In the genomic region with DNA sequence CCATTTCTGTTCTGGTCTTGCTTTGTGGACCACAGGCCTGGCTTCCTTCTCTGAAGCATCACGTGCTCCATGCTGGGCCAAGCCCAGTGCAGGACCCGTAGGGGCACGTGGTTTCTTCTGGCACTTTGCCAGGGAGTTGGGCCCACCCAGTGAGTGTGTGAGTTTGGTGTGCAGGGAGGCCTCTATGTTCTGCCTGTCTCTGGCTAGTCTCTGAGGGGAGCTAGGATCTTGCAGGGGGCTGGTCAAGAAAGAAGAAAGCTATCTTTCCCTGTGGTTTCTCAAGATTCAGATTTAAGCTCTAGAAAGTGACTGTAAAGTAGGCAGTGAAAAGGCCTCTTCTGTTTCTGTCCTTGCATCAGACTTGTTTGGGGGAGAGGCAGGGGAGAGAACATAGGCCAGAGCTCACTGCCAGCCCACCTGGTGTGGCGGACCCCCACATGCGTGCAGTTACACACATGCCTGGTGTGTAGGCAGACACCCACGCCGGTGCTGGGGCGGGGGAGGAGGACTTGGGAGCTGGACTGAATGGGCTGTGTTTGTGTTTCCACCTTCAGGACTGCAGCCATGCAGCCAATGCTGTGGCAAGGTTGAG, we compare ENCODE assay signal across 8 cellular contexts. TPM values are rescaled to one million over a fixed set of nuclear protein-coding genes. Genes with fewer than 3 reads are reported as not detected.
A peak's percentile ranks its signal among the peaks of the same experiment; 100 is the strongest.
DNase-seq lines count a peak whose midpoint lies in the region; ATAC-seq and FAIRE-seq lines count a peak whose summit lies in the region.

No MANE protein-coding gene starts in this region.

- ATAC-seq in HG03135 (IDR thresholded peaks at IDR 0.05; ENCODE audit: unreplicated experiment) = no peak

- H3K4me3 ChIP-seq in mesodermal cell (ENCODE audit: extremely low read depth, insufficient read depth, low read length, poor library complexity, severe bottlenecking) = no peak overlapping the region
- no peak overlapping the region for H3K4me3 ChIP-seq in H7 (ENCODE audit: insufficient read depth, low read depth, low read length)

- peaks cover 94% of the 10 kb centered on the region for H3K4me1 ChIP-seq in mesodermal cell (ENCODE audit: control insufficient read depth, insufficient read depth, low read length, poor library complexity, severe bottlenecking)

- H3K27me3 ChIP-seq in H7 (ENCODE audit: control insufficient read depth, insufficient read depth, low read length) = no peaks in the 10 kb centered on the region

- H3K27ac ChIP-seq in cingulate gyrus (ENCODE audit: low read depth, low read length) (peak overlapping the region; percentile 29), mesodermal cell (ENCODE audit: low read depth, low read length, severe bottlenecking) (peak overlapping the region; percentile 79)

- WGBS in mesodermal cell (ENCODE audit: insufficient coverage in 2 of 2), 2 experiments = 57 to 70% methylated on average over 5 to 6 of the region's 8 CpGs

- DNase-seq in Daoy (ENCODE audit: low read depth) (peak; percentile 51), OCI-M1 (lab: John Stamatoyannopoulos, UW) (peak; percentile 92), urothelium cell line (ENCODE audit: low spot score) (peak; percentile 64), SW 1271 (lab: John Stamatoyannopoulos, UW) (no peak), H7 (no peak)

- H3K36me3 ChIP-seq in mesodermal cell (ENCODE audit: control insufficient read depth, insufficient read depth, low read length) (peaks cover 73% of the 10 kb centered on the region), H7 (replicated peaks; ENCODE audit: control insufficient read depth, insufficient read depth, low read length) (peaks cover 19% of the 10 kb centered on the region)

- no peak for FAIRE-seq in urothelium cell line (lab: Jason Lieb, UNC)

- H3K9me3 ChIP-seq in mesodermal cell (ENCODE audit: control insufficient read depth, low read length) = no peaks in the 10 kb centered on the region

RNA-seq across cellular contexts. Expression of a gene that starts 11.8 kb away (rescaled TPM):
- 71.0 and 77.9 TPM in 2 replicates for total RNA-seq in Daoy (2014; rRNA removed; shearing (Covaris generic))
- polyA plus RNA-seq in mesodermal cell (2013, experiment 1 of 2) = 151 TPM
- polyA plus RNA-seq in mesodermal cell (2013, experiment 2 of 2) = 139 TPM
- total RNA-seq in H7 (2014; rRNA removed; shearing (Covaris generic)) = 122 and 149 TPM in 2 replicates

RNA-seq across cellular contexts. Expression of a gene that starts 28.2 kb away (rescaled TPM):
- 1,167 and 1,311 TPM in 2 replicates for total RNA-seq in Daoy (2014; rRNA removed; shearing (Covaris generic))
- polyA plus RNA-seq in mesodermal cell (2013, experiment 1 of 2) = 2,211 TPM
- polyA plus RNA-seq in mesodermal cell (2013, experiment 2 of 2) = 2,367 TPM
- total RNA-seq in H7 (2014; rRNA removed; shearing (Covaris generic)) = 1,201 and 1,441 TPM in 2 replicates

RNA-seq across cellular contexts. Expression of a gene that starts 56.6 kb away (rescaled TPM):
- 9.8 and 17.3 TPM in 2 replicates for total RNA-seq in Daoy (2014; rRNA removed; shearing (Covaris generic))
- polyA plus RNA-seq in mesodermal cell (2013, experiment 1 of 2) = 17.7 TPM
- polyA plus RNA-seq in mesodermal cell (2013, experiment 2 of 2) = 15.8 TPM
- total RNA-seq in H7 (2014; rRNA removed; shearing (Covaris generic)) = 8.2 and 9.6 TPM in 2 replicates

Comparison
In these comparisons a context has a peak if more than half of its experiments do, and no peak if none do; other contexts are left out.
1. DNase-seq: peak in Daoy (single experiment), OCI-M1 (single experiment) and urothelium cell line (single experiment); none in SW 1271 (0 of 2) and H7 (single experiment).